ENCODE assay signal across 8 cellular contexts in the genomic region with DNA sequence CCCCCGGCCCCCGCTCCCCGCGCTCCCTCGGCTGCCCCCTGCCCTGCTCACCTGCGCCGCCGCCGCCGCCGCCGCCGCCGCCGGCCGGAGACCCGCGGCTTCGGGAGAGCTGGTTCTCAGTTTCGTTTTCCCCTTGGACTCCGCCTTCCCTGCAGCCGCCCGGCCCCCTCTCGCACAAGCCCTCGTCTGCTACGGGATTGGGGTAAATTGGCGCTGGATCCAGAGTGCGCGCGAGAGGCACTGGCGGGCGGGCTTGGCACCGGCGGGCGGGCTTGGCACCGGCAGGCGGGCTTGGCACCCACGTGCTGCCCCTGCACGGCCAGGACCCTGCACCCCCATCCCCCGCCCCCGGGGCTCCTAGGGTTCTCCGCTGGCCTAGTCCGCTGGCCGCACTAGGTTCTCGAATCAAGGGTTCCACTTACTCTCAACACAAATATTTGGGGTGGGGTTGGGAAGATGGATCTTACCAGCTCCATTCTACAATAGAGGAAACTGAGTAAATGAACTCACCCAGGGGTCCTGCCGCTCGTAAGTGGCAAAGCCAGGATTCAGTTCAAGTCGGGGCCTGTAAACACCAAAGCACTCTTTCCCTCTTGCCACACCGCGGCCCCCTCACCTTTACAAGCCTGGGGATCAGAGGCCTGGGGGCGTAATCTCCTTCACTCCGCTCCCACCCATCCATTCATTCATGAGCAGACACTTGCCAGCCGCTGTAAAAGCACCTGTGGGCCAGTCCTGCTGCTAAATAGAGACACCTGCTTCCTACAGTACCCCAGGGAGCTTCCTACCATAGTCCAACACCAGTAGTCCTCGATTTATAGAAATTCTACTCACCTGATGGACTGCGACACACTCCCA. TPM values are rescaled to one million over a fixed set of nuclear protein-coding genes. Genes with fewer than 3 reads are reported as not detected.
A peak's percentile ranks its signal among the peaks of the same experiment; 100 is the strongest.
DNase-seq lines count a peak whose midpoint lies in the region; TF ChIP-seq lines count a peak whose summit lies in the region.

A gene (minus strand): TSS at position 124 of the 858 bp plus-strand sequence. CDS start 9,174 bp downstream, outside the sequence.

- intact Hi-C loops in activated naive CD4-positive, alpha-beta T cell treated with anti-CD3 and anti-CD28 coated beads for 36 hours (cut with micrococcal nuclease): loop anchor here (1.0 to 10.0 kb wide), 7 partner anchors 39 to 372 kb away; a partner anchor contains a TSS

- H3K36me3 ChIP-seq in SK-N-MC (ENCODE audit: insufficient read depth, low read length): peaks cover 5% of the 10 kb centered on the region

- CTCF ChIA-PET in activated naive CD4-positive, alpha-beta T cell treated with anti-CD3 and anti-CD28 coated beads for 36 hours (lab: Charles Lee): interaction anchor here (0.5 to 2.2 kb wide), 4 partner anchors 11 to 804 kb away, joined by 3 to 21 read pairs (median 4); no protein-coding TSS in a partner anchor

- no peaks in the 10 kb centered on the region for H3K27me3 Mint-ChIP-seq in activated naive CD4-positive, alpha-beta T cell treated with anti-CD3 and anti-CD28 coated beads for 36 hours (ENCODE audit: low read depth)

- peak within 1 kb of the TSS; percentile 85 for H3K27ac Mint-ChIP-seq in activated naive CD4-positive, alpha-beta T cell treated with anti-CD3 and anti-CD28 coated beads for 36 hours

- TF ChIP-seq CTCF in HFF-Myc (IDR thresholded peaks at IDR 0.05; ENCODE audit: low read depth, low read length, missing control alignments): no peak

- no peaks in the 10 kb centered on the region for H3K9me3 ChIP-seq in SK-N-MC (ENCODE audit: low read depth, low read length)

- H3K9ac ChIP-seq in SK-N-MC (ENCODE audit: insufficient read length): peak within 1 kb of the TSS; percentile 95

- H3K4me1 Mint-ChIP-seq in activated naive CD4-positive, alpha-beta T cell treated with anti-CD3 and anti-CD28 coated beads for 36 hours (ENCODE audit: low read depth): peaks cover 30% of the 10 kb centered on the region

- peaks cover 3% of the 10 kb centered on the region for H3K9me3 Mint-ChIP-seq in activated naive CD4-positive, alpha-beta T cell treated with anti-CD3 and anti-CD28 coated beads for 36 hours

- DNase-seq in GM04504 (ENCODE audit: low read depth) (peak; percentile 67), HFF-Myc (ENCODE audit: extremely low read depth, low read depth) (peak; percentile 40), NAMALWA (ENCODE audit: low spot score) (peak; percentile 89), SK-N-MC (ENCODE audit: low read depth, low spot score) (no peak), germinal center (ENCODE audit: low spot score) (peak; percentile 95), nucleus accumbens (lab: John Stamatoyannopoulos, UW) (peak in 54 of 56 donors; percentile 10 to 87 (median 60)), substantia nigra (lab: John Stamatoyannopoulos, UW) (peak in 48 of 49 donors; percentile 8 to 89 (median 55))
- peak; percentile 80 for DNase-seq in activated naive CD4-positive, alpha-beta T cell treated with anti-CD3 and anti-CD28 coated beads for 36 hours

- H3K27ac ChIP-seq in SK-N-MC: peak within 1 kb of the TSS; percentile 80
- H3K27ac ChIP-seq in substantia nigra (ENCODE audit: low read depth, low read length, poor library complexity, severe bottlenecking): peak within 1 kb of the TSS; percentile 77

- H3K36me3 Mint-ChIP-seq in activated naive CD4-positive, alpha-beta T cell treated with anti-CD3 and anti-CD28 coated beads for 36 hours (ENCODE audit: low read depth): peaks cover 21% of the 10 kb centered on the region

- peak within 1 kb of the TSS; percentile 86 for H3K4me3 Mint-ChIP-seq in activated naive CD4-positive, alpha-beta T cell treated with anti-CD3 and anti-CD28 coated beads for 36 hours

- H3K4me3 ChIP-seq in HFF-Myc (replicated peaks; ENCODE audit: low read depth, low read length) (peak within 1 kb of the TSS; percentile 64), SK-N-MC (peak within 1 kb of the TSS; percentile 77)

RNA-seq across cellular contexts. Expression of the gene that starts here (rescaled TPM):
- total RNA-seq in activated naive CD4-positive, alpha-beta T cell treated with anti-CD3 and anti-CD28 coated beads for 36 hours: 10 to 100 TPM; 54.5 to 55.7 TPM
